Comparison of ENCODE assay signal across 17 cellular contexts in the genomic region with DNA sequence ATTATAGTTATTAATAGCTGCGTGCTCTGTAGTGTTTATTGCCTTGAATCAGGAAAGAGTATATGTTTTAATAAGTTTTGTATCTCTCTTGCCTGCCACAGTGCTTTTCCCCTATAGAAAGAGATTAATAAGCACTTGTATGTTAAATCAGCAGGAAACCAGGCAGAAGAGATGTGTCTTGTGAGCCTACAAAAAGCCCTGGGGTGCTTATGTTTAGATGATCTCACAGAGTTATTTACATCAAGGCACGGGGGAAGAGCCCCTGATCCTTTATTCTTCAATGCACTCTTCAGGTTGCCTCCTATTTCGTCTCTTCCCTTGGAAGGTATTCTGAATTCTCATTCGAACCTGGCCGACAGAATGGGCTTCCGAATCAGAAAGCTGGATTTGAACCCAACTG.
DNase-seq lines count a peak whose midpoint lies in the region; TF ChIP-seq lines count a peak whose summit lies in the region.
"Had no signal": no experiment of that assay in that cellular context is flagged by ENCODE, and none has a peak within 500 bp of the region (broad histone marks: within the 10 kb centered on the region; RNA-seq: fewer than 3 reads in every experiment).

No MANE protein-coding gene starts in this region.

- H3K9me3 ChIP-seq in mesenchymal stem cell (ENCODE audit: control insufficient read depth, low read length) (no peaks in the 10 kb centered on the region), smooth muscle cell (replicated peaks; ENCODE audit: low read depth) (no peaks in the 10 kb centered on the region)

- peak overlapping the region in 1 of 2 experiments; percentile 68 for H3K4ac ChIP-seq in mesenchymal stem cell (ENCODE audit: low read depth in 1 of 2, low read length in 2 of 2)

- H4K8ac ChIP-seq in mesenchymal stem cell (ENCODE audit: low read length): no peak overlapping the region

- no peak overlapping the region for H2BK15ac ChIP-seq in mesenchymal stem cell (ENCODE audit: low read depth, poor library complexity, severe bottlenecking)

- H3K9ac ChIP-seq in mesenchymal stem cell (ENCODE audit: low read length): no peak overlapping the region
- no peak overlapping the region for H3K9ac ChIP-seq in smooth muscle cell (ENCODE audit: low read depth)

- TF ChIP-seq CTCF in HFFc6 (IDR thresholded peaks at IDR 0.05): no peak
- no peak for TF ChIP-seq CTCF in smooth muscle cell (IDR thresholded peaks at IDR 0.05; ENCODE audit: borderline replicate concordance, insufficient read depth, poor library complexity, severe bottlenecking)

- peaks cover 38% of the 10 kb centered on the region for H3K79me2 ChIP-seq in smooth muscle cell (ENCODE audit: low read depth)

- no peaks in the 10 kb centered on the region for H4K20me1 ChIP-seq in smooth muscle cell (ENCODE audit: low read depth)

- no peak overlapping the region for H2BK5ac ChIP-seq in mesenchymal stem cell (ENCODE audit: low read depth, low read length, poor library complexity, severe bottlenecking)

- H3K27me3 ChIP-seq in mesenchymal stem cell (ENCODE audit: control insufficient read depth in 1 of 2, insufficient read depth in 1 of 2, low read length in 2 of 2): no peaks in the 10 kb centered on the region
- H3K27me3 ChIP-seq in smooth muscle cell (ENCODE audit: low read depth): no peaks in the 10 kb centered on the region

- peak overlapping the region; percentile 76 for H2BK120ac ChIP-seq in mesenchymal stem cell (ENCODE audit: low read depth, low read length)

- H2AFZ ChIP-seq in mesenchymal stem cell (ENCODE audit: low read depth, low read length): no peak overlapping the region
- no peak overlapping the region for H2AFZ ChIP-seq in smooth muscle cell (ENCODE audit: low read depth)
- H2AFZ ChIP-seq: PC-9 had no signal

- H3K4me3 ChIP-seq in mesenchymal stem cell (ENCODE audit: insufficient read depth in 1 of 2, low read depth in 1 of 2, low read length in 2 of 2) (no peak overlapping the region), smooth muscle cell (no peak overlapping the region)
- H3K4me3 ChIP-seq: PC-9 had no signal

- H4K91ac ChIP-seq in mesenchymal stem cell (ENCODE audit: low read length): no peak overlapping the region

- no peak overlapping the region for H2BK12ac ChIP-seq in mesenchymal stem cell (ENCODE audit: low read length in 2 of 2)

- H3K27me3 Mint-ChIP-seq in activated naive CD4-positive, alpha-beta T cell treated with anti-CD3 and anti-CD28 coated beads, Interleukin-2, amount 50 U/mL, for 24 hours: no peaks in the 10 kb centered on the region
- no peaks in the 10 kb centered on the region for H3K27me3 Mint-ChIP-seq in HFFc6 (ENCODE audit: insufficient read depth)

- H3K4me2 ChIP-seq in mesenchymal stem cell (ENCODE audit: low read length, poor library complexity, severe bottlenecking) (no peak overlapping the region), smooth muscle cell (no peak overlapping the region)
- H3K4me2 ChIP-seq: PC-9 had no signal

- H3K9me3 Mint-ChIP-seq in activated naive CD4-positive, alpha-beta T cell treated with anti-CD3 and anti-CD28 coated beads, Interleukin-2, amount 50 U/mL, for 24 hours: no peaks in the 10 kb centered on the region
- no peaks in the 10 kb centered on the region for H3K9me3 Mint-ChIP-seq in HFFc6
- H3K9me3 Mint-ChIP-seq: IgD-negative memory B cell had no signal

- H3K36me3 ChIP-seq in mesenchymal stem cell (ENCODE audit: control insufficient read depth in 1 of 2, insufficient read depth in 2 of 2, low read depth in 1 of 2, low read length in 2 of 2) (no peaks in the 10 kb centered on the region), smooth muscle cell (ENCODE audit: low read depth) (no peaks in the 10 kb centered on the region)

- H3K36me3 Mint-ChIP-seq in activated naive CD4-positive, alpha-beta T cell treated with anti-CD3 and anti-CD28 coated beads, Interleukin-2, amount 50 U/mL, for 24 hours: peaks cover 17% of the 10 kb centered on the region
- H3K36me3 Mint-ChIP-seq in HFFc6 (ENCODE audit: low read depth): peaks cover 5% of the 10 kb centered on the region; the same call in 1 of the 2 replicates

- peaks cover 87% of the 10 kb centered on the region for H3K4me1 Mint-ChIP-seq in activated naive CD4-positive, alpha-beta T cell treated with anti-CD3 and anti-CD28 coated beads, Interleukin-2, amount 50 U/mL, for 24 hours
- peaks cover 96% of the 10 kb centered on the region for H3K4me1 Mint-ChIP-seq in HFFc6 (ENCODE audit: low read depth)

- no peak overlapping the region for H3K14ac ChIP-seq in mesenchymal stem cell (ENCODE audit: low read length in 2 of 2)

- H3K27ac Mint-ChIP-seq in activated naive CD4-positive, alpha-beta T cell treated with anti-CD3 and anti-CD28 coated beads, Interleukin-2, amount 50 U/mL, for 24 hours: peak overlapping the region; percentile 21
- H3K27ac Mint-ChIP-seq in HFFc6: peak overlapping the region; percentile 85

- H3K18ac ChIP-seq in mesenchymal stem cell (ENCODE audit: low read depth in 1 of 2, low read length in 2 of 2): peak overlapping the region; percentile 11 to 57

- H3K23ac ChIP-seq in mesenchymal stem cell (ENCODE audit: low read length in 2 of 2): no peak overlapping the region

- H3K79me1 ChIP-seq in mesenchymal stem cell (replicated peaks; ENCODE audit: low read length, poor library complexity, severe bottlenecking): peaks cover 19% of the 10 kb centered on the region

- H3K4me1 ChIP-seq in mesenchymal stem cell (ENCODE audit: control insufficient read depth, insufficient read depth, low read depth, low read length) (peaks cover 14% of the 10 kb centered on the region), smooth muscle cell (ENCODE audit: low read depth) (peaks cover 17% of the 10 kb centered on the region)

- H2AK5ac ChIP-seq in mesenchymal stem cell (ENCODE audit: low read length, severe bottlenecking): peak overlapping the region; percentile 84

- H3K4me3 Mint-ChIP-seq in activated naive CD4-positive, alpha-beta T cell treated with anti-CD3 and anti-CD28 coated beads, Interleukin-2, amount 50 U/mL, for 24 hours: no peak overlapping the region
- H3K4me3 Mint-ChIP-seq in HFFc6: no peak overlapping the region
- H3K4me3 Mint-ChIP-seq: IgD-negative memory B cell had no signal

- DNase-seq in activated naive CD4-positive, alpha-beta T cell (lab: John Stamatoyannopoulos, UW): no peak
- DNase-seq in HFFc6 (no peak), mesenchymal stem cell (peak; percentile 56), smooth muscle cell (lab: John Stamatoyannopoulos, UW; ENCODE audit: unreplicated experiment) (no peak), NCI-H446 (lab: John Stamatoyannopoulos, UW) (no peak), HK-2 (ENCODE audit: unreplicated experiment) (no peak), RKO (ENCODE audit: low spot score) (no peak)
- DNase-seq: EL, MV-4-11, NCI-H1417, NCI-H1930, NCI-H2171, NCI-H510A treated with DMSO at 0.1 percent for 48 hours had no signal

- H3K27ac ChIP-seq in mesenchymal stem cell (ENCODE audit: low read length, poor library complexity, severe bottlenecking) (peak overlapping the region; percentile 15), smooth muscle cell (ENCODE audit: low read depth) (peak overlapping the region; percentile 96)
- H3K27ac ChIP-seq: C4-2B, PC-9 had no signal

- H3F3A ChIP-seq in smooth muscle cell (ENCODE audit: low read depth): peaks cover 47% of the 10 kb centered on the region

- 60% methylated on average over 5 of the region's 6 CpGs for WGBS in mesenchymal stem cell
- 57% methylated on average over 6 of the region's 6 CpGs for WGBS in smooth muscle cell (ENCODE audit: low lambda C conversion rate)
